ENCODE assay signal across 19 cellular contexts in the genomic region with DNA sequence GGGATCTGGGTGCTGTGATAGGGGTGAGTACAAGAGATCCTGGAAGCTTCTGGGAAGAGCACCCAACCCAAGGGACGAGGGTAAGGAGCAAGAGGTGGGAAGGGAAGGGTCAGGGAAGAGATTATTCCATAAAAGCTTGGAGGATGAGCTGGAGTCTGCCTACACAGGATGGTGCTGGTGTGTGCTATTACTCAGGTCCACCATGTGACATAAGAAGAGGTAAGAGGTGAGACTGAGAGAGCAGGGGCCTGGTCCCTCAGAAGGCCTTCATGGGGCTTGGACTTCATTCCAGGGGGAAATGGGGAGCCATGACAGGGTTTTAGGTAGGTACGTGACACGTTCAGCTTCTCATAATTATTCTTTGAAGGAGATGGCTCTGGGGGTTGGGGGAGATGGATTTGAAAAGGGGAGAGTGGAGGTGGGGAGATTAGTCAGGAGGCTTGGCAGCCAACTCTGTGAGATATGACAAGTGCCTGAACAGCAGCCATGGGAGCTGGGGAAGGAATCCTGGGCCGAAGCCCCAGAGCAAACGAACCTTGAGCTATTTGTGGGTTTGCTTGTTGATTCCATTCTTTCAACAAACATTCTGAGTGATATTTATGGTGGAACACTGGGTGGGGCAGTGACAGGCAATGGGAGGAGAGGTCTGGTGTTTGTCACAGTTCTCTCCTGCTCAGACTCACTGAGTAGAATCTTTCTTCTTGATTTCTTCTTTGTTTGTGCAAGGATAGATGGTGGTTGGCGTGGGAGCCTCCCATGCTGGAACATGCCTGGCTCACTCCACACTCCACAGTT. TPM values are rescaled to one million over a fixed set of nuclear protein-coding genes. Genes with fewer than 3 reads are reported as not detected.
"Had no signal": no experiment of that assay in that cellular context is flagged by ENCODE, and none has a peak within 500 bp of the region (broad histone marks: within the 10 kb centered on the region; RNA-seq: fewer than 3 reads in every experiment).

No MANE protein-coding gene starts in this region.

- H3K27ac Mint-ChIP-seq: activated CD4-positive, alpha-beta T cell treated with anti-CD3 and anti-CD28 coated beads, Interleukin-2, amount 10 ng/mL, durations not matched to agents 24 days and 14 days; activated CD8-positive, alpha-beta T cell treated with anti-CD3 and anti-CD28 coated beads for 36 hours; activated naive CD8-positive, alpha-beta T cell; dendritic cell treated with granulocyte-macrophage colony-stimulating factor and Interleukin-4, amounts not matched to agents 40 ng/mL and 50 ng/mL, for 4 days; naive thymus-derived CD4-positive, alpha-beta T cell; neural progenitor cell; stimulated activated naive CD8-positive, alpha-beta T cell treated with anti-CD3 and anti-CD28 coated beads, Interleukin-15, Interleukin-2, amounts not matched to agents 100 ng/mL and 50 ng/mL, for 24 hours had no signal

- H3K36me3 ChIP-seq: adrenal gland, neural progenitor cell, thyroid gland, upper lobe of right lung had no signal

- H3K36me3 Mint-ChIP-seq: activated naive CD8-positive, alpha-beta T cell; neural progenitor cell had no signal

- H3K27ac ChIP-seq: adrenal gland, foreskin keratinocyte, neural progenitor cell, thyroid gland, upper lobe of right lung had no signal

- DNase-seq: activated CD4-positive, alpha-beta T cell treated with anti-CD3 and anti-CD28 coated beads, Interleukin-2, amount 10 ng/mL, durations not matched to agents 24 days and 14 days; activated CD8-positive, alpha-beta T cell treated with anti-CD3 and anti-CD28 coated beads for 36 hours; adrenal gland; effector CD4-positive, alpha-beta T cell; foreskin keratinocyte; hippocampal formation; kidney glomerular epithelial cell; naive thymus-derived CD4-positive, alpha-beta T cell; retina; SK-N-SH; stimulated activated CD4-positive, alpha-beta T cell treated with anti-CD3 and anti-CD28 coated beads, Interleukin-1b, Interleukin-23, amount 100 ng/mL, for 48 hours; substantia nigra; thyroid gland; upper lobe of right lung had no signal

- H3K4me1 ChIP-seq: adrenal gland, foreskin keratinocyte, thyroid gland, upper lobe of right lung had no signal

- H3K9me3 Mint-ChIP-seq: activated CD4-positive, alpha-beta T cell treated with anti-CD3 and anti-CD28 coated beads, Interleukin-2, amount 10 ng/mL, durations not matched to agents 24 days and 14 days; activated CD8-positive, alpha-beta T cell treated with anti-CD3 and anti-CD28 coated beads for 36 hours; dendritic cell treated with granulocyte-macrophage colony-stimulating factor and Interleukin-4, amounts not matched to agents 40 ng/mL and 50 ng/mL, for 4 days; neural progenitor cell had no signal

- H3K4me3 ChIP-seq: adrenal gland, neural progenitor cell, thyroid gland, upper lobe of right lung had no signal

- H3K4me1 Mint-ChIP-seq: activated CD4-positive, alpha-beta T cell treated with anti-CD3 and anti-CD28 coated beads, Interleukin-2, amount 10 ng/mL, durations not matched to agents 24 days and 14 days; naive thymus-derived CD4-positive, alpha-beta T cell; neural progenitor cell had no signal

- ATAC-seq: activated CD4-positive, CD25-positive, alpha-beta regulatory T cell treated with anti-CD3 and anti-CD28 coated beads, Interleukin-2, amount 50 U/mL, for 24 hours; activated CD8-positive, alpha-beta T cell treated with anti-CD3 and anti-CD28 coated beads for 36 hours; foreskin keratinocyte; naive thymus-derived CD4-positive, alpha-beta T cell; upper lobe of right lung had no signal

- H3K4me3 Mint-ChIP-seq: activated CD4-positive, alpha-beta T cell treated with anti-CD3 and anti-CD28 coated beads, Interleukin-2, amount 10 ng/mL, durations not matched to agents 24 days and 14 days; activated CD8-positive, alpha-beta T cell treated with anti-CD3 and anti-CD28 coated beads for 36 hours; activated naive CD8-positive, alpha-beta T cell; dendritic cell treated with granulocyte-macrophage colony-stimulating factor and Interleukin-4, amounts not matched to agents 40 ng/mL and 50 ng/mL, for 4 days; naive thymus-derived CD4-positive, alpha-beta T cell; neural progenitor cell; stimulated activated naive CD8-positive, alpha-beta T cell treated with anti-CD3 and anti-CD28 coated beads, Interleukin-15, Interleukin-2, amounts not matched to agents 100 ng/mL and 50 ng/mL, for 24 hours had no signal

- H3K27me3 ChIP-seq: foreskin keratinocyte, neural progenitor cell, thyroid gland had no signal

- H3K9me3 ChIP-seq: adrenal gland, SK-N-SH, thyroid gland, upper lobe of right lung had no signal

RNA-seq across cellular contexts. Expression of a gene that starts 11.2 kb away (rescaled TPM):
- total RNA-seq: activated CD4-positive, alpha-beta T cell treated with anti-CD3 and anti-CD28 coated beads, Interleukin-2, amount 10 ng/mL, durations not matched to agents 24 days and 14 days had no signal
